Comparison of ENCODE assay signal across 15 cellular contexts in the genomic region with DNA sequence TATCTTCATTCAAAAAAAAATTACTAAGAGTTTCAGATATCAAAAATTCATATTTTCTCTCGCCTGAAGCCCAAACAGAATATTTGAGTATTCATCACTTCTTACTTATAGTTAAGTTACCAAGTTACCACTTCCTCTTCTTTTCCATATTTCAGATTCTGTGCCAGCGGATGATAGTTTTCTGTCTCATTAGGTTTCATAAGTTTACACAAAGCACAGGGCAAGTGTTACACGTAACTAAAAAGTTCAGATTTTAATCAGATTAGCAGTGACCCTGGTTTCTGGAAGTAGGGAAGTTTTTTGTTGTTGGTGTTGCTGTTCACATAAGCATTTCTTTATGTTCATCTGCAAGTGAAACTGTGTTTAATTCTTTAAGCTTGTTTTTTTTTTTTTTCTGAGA. TPM values are rescaled to one million over a fixed set of nuclear protein-coding genes. Genes with fewer than 3 reads are reported as not detected.
DNase-seq lines count a peak whose midpoint lies in the region; ATAC-seq and TF ChIP-seq lines count a peak whose summit lies in the region.
"Had no signal": no experiment of that assay in that cellular context is flagged by ENCODE, and none has a peak within 500 bp of the region (broad histone marks: within the 10 kb centered on the region; RNA-seq: fewer than 3 reads in every experiment).

No MANE protein-coding gene starts in this region.

- WGBS in H9 (ENCODE audit: extremely low coverage, insufficient read length, low lambda C conversion rate) = no CpG with 5 or more reads among the region's 3 CpGs

- no peak overlapping the region for H2BK5ac ChIP-seq in H9 (ENCODE audit: insufficient read length, low read length)

- H3K4me2 ChIP-seq in H9 (ENCODE audit: insufficient read depth, insufficient read length, low read length) = no peak overlapping the region

- intact Hi-C loops in CD4-positive, alpha-beta memory T cell (cut with micrococcal nuclease) = no loop called here

- no peak for TF ChIP-seq CTCF in fibroblast of villous mesenchyme (IDR thresholded peaks at IDR 0.05; ENCODE audit: insufficient read depth, low read depth, low read length)
- TF ChIP-seq CTCF in H9 (conservative IDR thresholded peaks at IDR 0.05) = no peak

- peaks cover 42 to 67% (median 55%) of the 10 kb centered on the region in 4 donors for H3K4me1 Mint-ChIP-seq in CD4-positive, alpha-beta memory T cell
- peaks cover 8 to 13% of the 10 kb centered on the region in 2 experiments for H3K4me1 Mint-ChIP-seq in H9

- DNase-seq in CD4-positive, alpha-beta memory T cell = no peak
- peak; percentile 26 for DNase-seq in NOMO-1 treated with dmso at 0.1 percent for 144 hours (lab: John Stamatoyannopoulos, UW; ENCODE audit: unreplicated experiment)
- DNase-seq in fibroblast of villous mesenchyme (ENCODE audit: low read depth) = peak; percentile 9
- DNase-seq in NCI-H1436 (lab: John Stamatoyannopoulos, UW) = no peak
- no peak for DNase-seq in H9
- DNase-seq in NCI-H510A (lab: John Stamatoyannopoulos, UW) = no peak
- DNase-seq: activated CD4-positive, alpha-beta T cell treated with anti-CD3 and anti-CD28 coated beads for 48 hours; effector CD8-positive, alpha-beta T cell; hippocampal formation; NCI-H345; SJCRH30 had no signal

- no peak overlapping the region for H3K18ac ChIP-seq in H9 (ENCODE audit: insufficient read length, low read depth, low read length)

- H3K14ac ChIP-seq in H9 (ENCODE audit: insufficient read depth, low read length) = no peak overlapping the region

- H3K56ac ChIP-seq in H9 (ENCODE audit: insufficient read length, low read depth, low read length) = no peak overlapping the region

- H2BK120ac ChIP-seq in H9 (ENCODE audit: low read depth, low read length, poor library complexity, severe bottlenecking) = no peak overlapping the region

- H3K23me2 ChIP-seq in H9 (ENCODE audit: insufficient read length, low read depth, low read length, poor library complexity, severe bottlenecking) = no peaks in the 10 kb centered on the region

- no peaks in the 10 kb centered on the region for H3K79me1 ChIP-seq in H9 (ENCODE audit: insufficient read depth, low read depth, low read length, poor library complexity, severe bottlenecking)

- H2AFZ ChIP-seq in H9 (ENCODE audit: low read length) = no peak overlapping the region

- H3K36me3 ChIP-seq in CD4-positive, alpha-beta memory T cell (ENCODE audit: insufficient read depth, low read length) = no peaks in the 10 kb centered on the region
- H3K36me3 ChIP-seq: ascending aorta, SJCRH30 had no signal

- no peak overlapping the region for H3K4ac ChIP-seq in H9 (ENCODE audit: low read depth, low read length)

- H2BK12ac ChIP-seq in H9 (ENCODE audit: insufficient read length, low read depth, low read length) = no peak overlapping the region

- H3K4me3 Mint-ChIP-seq in CD4-positive, alpha-beta memory T cell = peak overlapping the region in 6 of 8 donors; percentile 2 to 79 (median 60)
- H3K4me3 Mint-ChIP-seq in H9 = no peak overlapping the region

- no peak overlapping the region for H3T11ph ChIP-seq in H9 (ENCODE audit: low read length)

- CTCF ChIA-PET in CD4-positive, alpha-beta memory T cell (lab: Charles Lee; ENCODE audit: partially characterized antibody) = interaction anchor here (1.4 kb wide), 1 partner anchor 11 kb away, joined by 3 read pairs; the partner anchor contains the start of gene AFTPH

- H3K79me2 ChIP-seq in H9 (ENCODE audit: insufficient read depth, low read length) = no peaks in the 10 kb centered on the region

- H4K8ac ChIP-seq in H9 (replicated peaks; ENCODE audit: insufficient read length, low read depth, low read length) = no peak overlapping the region

- H2BK20ac ChIP-seq in H9 (ENCODE audit: low read depth, low read length, poor library complexity, severe bottlenecking) = no peak overlapping the region

- peak overlapping the region in 2 of 7 donors; percentile 17 to 20 for H3K27ac Mint-ChIP-seq in CD4-positive, alpha-beta memory T cell
- no peak overlapping the region for H3K27ac Mint-ChIP-seq in H9

- ATAC-seq in GM19395 (IDR thresholded peaks at IDR 0.05; ENCODE audit: unreplicated experiment) (peak; percentile 56), HG03095 (IDR thresholded peaks at IDR 0.05; ENCODE audit: unreplicated experiment) (no peak)

- POLR2A ChIA-PET in CD4-positive, alpha-beta memory T cell (lab: Charles Lee; ENCODE audit: partially characterized antibody) = interaction anchor here (1.7 to 3.3 kb wide), 2 partner anchors 10 to 118 kb away, joined by 4 to 20 read pairs; partner anchors contain the start of gene AFTPH

- no peak overlapping the region for H4K91ac ChIP-seq in H9 (ENCODE audit: insufficient read length, low read depth, low read length)

- no peak overlapping the region for H2AK5ac ChIP-seq in H9 (ENCODE audit: insufficient read length, low read length)

- H3K27me3 ChIP-seq in CD4-positive, alpha-beta memory T cell (ENCODE audit: insufficient read depth, low read length) = no peaks in the 10 kb centered on the region
- no peaks in the 10 kb centered on the region for H3K27me3 ChIP-seq in H9 (ENCODE audit: insufficient read depth, low read length)
- H3K27me3 ChIP-seq: ascending aorta, SJCRH30, tibial nerve had no signal

- H3K23ac ChIP-seq in H9 (ENCODE audit: insufficient read length, low read depth, low read length) = no peak overlapping the region

- H3K9ac ChIP-seq in H9 (ENCODE audit: extremely low read depth, insufficient read length, low read length) = no peak overlapping the region

- H3K36me3 Mint-ChIP-seq in CD4-positive, alpha-beta memory T cell = peaks cover 3% of the 10 kb centered on the region in 2 donors
- H3K36me3 Mint-ChIP-seq in H9 (ENCODE audit: insufficient read depth in 1 of 3, low read depth in 3 of 3) = no peaks in the 10 kb centered on the region

- H4K20me1 ChIP-seq in H9 (ENCODE audit: control insufficient read depth, insufficient read depth, insufficient read length) = no peaks in the 10 kb centered on the region

- H3K27ac ChIP-seq in CD4-positive, alpha-beta memory T cell (ENCODE audit: low read depth, low read length) = no peak overlapping the region
- no peak overlapping the region for H3K27ac ChIP-seq in H9 (ENCODE audit: insufficient read length, low read depth, low read length)
- H3K27ac ChIP-seq: ascending aorta, SJCRH30, tibial nerve had no signal

- H3K9me3 Mint-ChIP-seq in CD4-positive, alpha-beta memory T cell = no peaks in the 10 kb centered on the region
- H3K9me3 Mint-ChIP-seq in H9 = no peaks in the 10 kb centered on the region

- H3K9me3 ChIP-seq in CD4-positive, alpha-beta memory T cell (ENCODE audit: control insufficient read depth in 1 of 2, low read length in 2 of 2) = no peaks in the 10 kb centered on the region
- H3K9me3 ChIP-seq in H9 (ENCODE audit: control insufficient read depth, low read depth, low read length) = no peaks in the 10 kb centered on the region
- H3K9me3 ChIP-seq: ascending aorta, SJCRH30, tibial nerve had no signal

- H4K5ac ChIP-seq in H9 (ENCODE audit: insufficient read length, low read depth, low read length) = no peak overlapping the region

- H2BK15ac ChIP-seq in H9 (ENCODE audit: low read depth, low read length) = no peak overlapping the region

- no peak overlapping the region for H3K4me3 ChIP-seq in CD4-positive, alpha-beta memory T cell (ENCODE audit: low read length in 2 of 2)
- H3K4me3 ChIP-seq in fibroblast of villous mesenchyme (ENCODE audit: low read depth, low read length) = no peak overlapping the region
- H3K4me3 ChIP-seq: ascending aorta, SJCRH30, tibial nerve had no signal

- peaks cover 66% of the 10 kb centered on the region for H3K4me1 ChIP-seq in CD4-positive, alpha-beta memory T cell (ENCODE audit: insufficient read depth, low read length)
- no peaks in the 10 kb centered on the region for H3K4me1 ChIP-seq in H9 (ENCODE audit: insufficient read depth, low read length)

- no peaks in the 10 kb centered on the region for H3K27me3 Mint-ChIP-seq in CD4-positive, alpha-beta memory T cell
- H3K27me3 Mint-ChIP-seq in H9 (ENCODE audit: low read depth) = no peaks in the 10 kb centered on the region

RNA-seq across cellular contexts. Expression of gene AFTPH, which starts 10.2 kb away (rescaled TPM):
- 10 to 100 TPM; 48.3 to 48.9 TPM for total RNA-seq in CD4-positive, alpha-beta memory T cell
- 10 to 100 TPM; 22.8 to 29.0 TPM for polyA plus RNA-seq in CD4-positive, alpha-beta memory T cell
- total RNA-seq in fibroblast of villous mesenchyme (26.4 and 40.2 TPM in 2 replicates), H9 (2021) (13.2 and 13.5 TPM in 2 replicates)

Comparison
In these comparisons a context has a peak if more than half of its experiments do, and no peak if none do; other contexts are left out.
1. DNase-seq: peak in NOMO-1 treated with dmso at 0.1 percent for 144 hours (single experiment) and fibroblast of villous mesenchyme (single experiment); none in CD4-positive, alpha-beta memory T cell (0 of 5), NCI-H1436 (single experiment), H9 (single experiment) and NCI-H510A (single experiment).
2. H3K4me3 Mint-ChIP-seq: peak in CD4-positive, alpha-beta memory T cell (6 of 8); none in H9 (0 of 2).